8 cellular contexts compared by ENCODE assay signal in the genomic region with DNA sequence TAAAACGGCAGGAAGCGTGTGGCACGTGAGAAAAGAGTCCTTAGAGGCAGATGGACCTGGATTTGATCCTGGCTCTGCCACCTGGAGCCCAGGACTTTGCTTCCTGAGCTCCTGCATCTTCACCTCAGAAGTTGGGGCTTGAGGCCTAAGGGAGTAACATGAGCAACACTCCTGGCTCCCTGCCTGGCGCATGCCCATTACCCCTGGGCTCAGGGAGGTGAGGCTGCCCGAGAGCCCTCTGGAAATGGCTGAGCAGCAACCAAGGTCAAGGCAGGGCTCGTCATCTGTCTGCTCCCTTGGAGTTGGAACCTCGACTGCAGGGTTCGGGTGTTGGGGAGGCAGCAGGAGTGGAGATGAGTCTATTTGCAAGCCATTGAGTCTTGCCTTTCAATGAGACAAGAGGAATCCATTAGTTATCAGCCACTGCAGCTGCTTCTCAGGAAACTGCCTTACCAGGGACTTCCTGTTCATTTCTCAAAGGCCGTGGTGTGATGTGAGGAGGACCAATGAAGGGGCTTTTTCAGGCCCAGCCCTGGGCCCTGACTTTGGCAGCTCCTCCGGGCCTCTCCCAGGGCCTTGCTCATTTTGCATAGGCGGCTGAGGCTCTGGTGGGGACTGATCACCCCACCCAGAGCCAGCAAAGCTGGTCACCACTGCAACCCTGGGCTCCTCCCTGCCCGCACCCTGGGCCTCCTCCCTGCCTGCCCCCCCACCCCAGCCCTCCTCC. TPM values are rescaled to one million over a fixed set of nuclear protein-coding genes. Genes with fewer than 3 reads are reported as not detected.
DNase-seq lines count a peak whose midpoint lies in the region; ATAC-seq and TF ChIP-seq lines count a peak whose summit lies in the region.

No MANE protein-coding gene starts in this region.

- H3K4me1 Mint-ChIP-seq in memory B cell = peaks cover 6% of the 10 kb centered on the region

- peaks cover 16% of the 10 kb centered on the region for H3K27me3 Mint-ChIP-seq in memory B cell

- H3K36me3 Mint-ChIP-seq in memory B cell = no peaks in the 10 kb centered on the region

- H3K9me3 ChIP-seq in SK-N-SH = no peaks in the 10 kb centered on the region
- no peaks in the 10 kb centered on the region for H3K9me3 ChIP-seq in tibial nerve

- H3F3A ChIP-seq in SK-N-SH (replicated peaks; ENCODE audit: insufficient read depth) = no peaks in the 10 kb centered on the region

- TF ChIP-seq CTCF in GM20000 (IDR thresholded peaks at IDR 0.05; ENCODE audit: extremely low read depth, missing control alignments) (no peak), SK-N-SH (IDR thresholded peaks at IDR 0.05) (no peak), tibial nerve (IDR thresholded peaks at IDR 0.05) (no peak)

- no peak overlapping the region for H3K4me2 ChIP-seq in SK-N-SH

- no peaks in the 10 kb centered on the region for H3K9me2 ChIP-seq in SK-N-SH

- no peaks in the 10 kb centered on the region for H3K27me3 ChIP-seq in SK-N-SH (ENCODE audit: insufficient read depth)
- no peaks in the 10 kb centered on the region for H3K27me3 ChIP-seq in tibial nerve

- peaks cover under 1 to 18% of the 10 kb centered on the region in 2 experiments for H3K36me3 ChIP-seq in SK-N-SH (replicated peaks in 1 of 2; ENCODE audit: control insufficient read depth in 1 of 2, insufficient read depth in 2 of 2, low read length in 1 of 2)
- H3K36me3 ChIP-seq in tibial nerve = peaks cover 0 to 17% (median 0%) of the 10 kb centered on the region in 3 donors

- TF ChIP-seq POLR2A in tibial nerve (IDR thresholded peaks at IDR 0.05) = no peak

- peaks cover 32 to 54% of the 10 kb centered on the region in 2 experiments; a peak in 3 of 4 replicates for H3K4me1 ChIP-seq in SK-N-SH (ENCODE audit: control insufficient read depth in 1 of 2, insufficient read depth in 2 of 2, low read depth in 1 of 2, low read length in 1 of 2)
- H3K4me1 ChIP-seq in tibial nerve = peaks cover 0 to 75% (median 36%) of the 10 kb centered on the region in 4 donors

- POLR2A ChIA-PET in SK-N-SH (lab: Yijun Ruan, JAX) = interaction anchor here (1.0 kb wide), 1 partner anchor 18 kb away, joined by 3 read pairs; a partner anchor contains a TSS

- H3K27ac Mint-ChIP-seq in memory B cell = peak overlapping the region; percentile 36

- H2AFZ ChIP-seq in SK-N-SH (ENCODE audit: low read depth) = no peak overlapping the region

- WGBS in SK-N-SH (ENCODE audit: low lambda C conversion rate) = 81% methylated on average over 6 of the region's 12 CpGs
- 20 to 21% methylated on average over 10 to 11 of the region's 12 CpGs for WGBS in tibial nerve, 2 donors

- no peak for TF ChIP-seq RAD21 in SK-N-SH (IDR thresholded peaks at IDR 0.05; ENCODE audit: low read length)

- peak; percentile 79 for ATAC-seq in HG03565 (IDR thresholded peaks at IDR 0.05; ENCODE audit: unreplicated experiment)
- ATAC-seq in memory B cell (ENCODE audit: low read depth) = peak; percentile 91

- H3K79me2 ChIP-seq in SK-N-SH (ENCODE audit: insufficient read depth) = peaks cover 40% of the 10 kb centered on the region

- DNase-seq in GM20000 (ENCODE audit: low spot score) (peak; percentile 86), SK-N-SH (peak; percentile 27), memory B cell (ENCODE audit: low spot score in 2 of 2) (peak; percentile 15 to 29), tibial nerve (ENCODE audit: low spot score in 2 of 2) (peak in 1 of 2 donors; percentile 35), NCI-H524 treated with DMSO at 0.1 percent for 48 hours (lab: John Stamatoyannopoulos, UW) (no peak)

- H3K27ac ChIP-seq in SK-N-SH (ENCODE audit: low read depth in 2 of 2, low read length in 1 of 2) (peak overlapping the region; percentile 24 to 47; a peak in 2 of 4 replicates), cingulate gyrus (ENCODE audit: low read depth, low read length) (peak overlapping the region; percentile 65), tibial nerve (peak overlapping the region; percentile 62 to 86 (median 74))

- H3K9me3 Mint-ChIP-seq in memory B cell = no peaks in the 10 kb centered on the region

- TF ChIP-seq EP300 in SK-N-SH (IDR thresholded peaks at IDR 0.05; ENCODE audit: borderline replicate concordance in 1 of 2, low read depth in 1 of 2, low read length in 1 of 2) (no peak), tibial nerve (IDR thresholded peaks at IDR 0.05) (peak in 1 of 2 donors; percentile 31)

- peak overlapping the region; percentile 12; the same call in 1 of the 2 replicates for H3K4me3 ChIP-seq in GM08714 (ENCODE audit: low read length)
- H3K4me3 ChIP-seq in SK-N-SH (ENCODE audit: low read depth in 2 of 2, low read length in 1 of 2) = no peak overlapping the region
- no peak overlapping the region for H3K4me3 ChIP-seq in tibial nerve

- CTCF ChIA-PET in SK-N-SH (lab: Yijun Ruan, JAX) = interaction anchor here (1.5 to 2.3 kb wide), 3 partner anchors 63 to 273 kb away, joined by 4 to 7 read pairs (median 7); no protein-coding TSS in a partner anchor

- no peak overlapping the region for H3K9ac ChIP-seq in SK-N-SH

- H3K4me3 Mint-ChIP-seq in memory B cell = no peak overlapping the region

- no peaks in the 10 kb centered on the region; the same call in 1 of the 2 replicates for H4K20me1 ChIP-seq in SK-N-SH (ENCODE audit: insufficient read depth)

TF ChIP-seq in SK-N-SH, 30 proteins besides CTCF, POLR2A, EP300 and RAD21 (continues in another document):
- TF ChIP-seq ELF1 (IDR thresholded peaks at IDR 0.05) (no peak), SIN3A (IDR thresholded peaks at IDR 0.05; ENCODE audit: borderline replicate concordance, low read depth, low read length) (no peak), RCOR1 (IDR thresholded peaks at IDR 0.05; ENCODE audit: low read length) (no peak), SMC3 (IDR thresholded peaks at IDR 0.05; ENCODE audit: low read depth, low read length) (no peak), RFX5 (IDR thresholded peaks at IDR 0.05; ENCODE audit: low read length) (no peak), GATA2 (CRISPR knock-in tag; IDR thresholded peaks at IDR 0.05) (no peak), FOXM1 (IDR thresholded peaks at IDR 0.05; ENCODE audit: low read depth) (no peak)
- TF ChIP-seq, protein P1, sequence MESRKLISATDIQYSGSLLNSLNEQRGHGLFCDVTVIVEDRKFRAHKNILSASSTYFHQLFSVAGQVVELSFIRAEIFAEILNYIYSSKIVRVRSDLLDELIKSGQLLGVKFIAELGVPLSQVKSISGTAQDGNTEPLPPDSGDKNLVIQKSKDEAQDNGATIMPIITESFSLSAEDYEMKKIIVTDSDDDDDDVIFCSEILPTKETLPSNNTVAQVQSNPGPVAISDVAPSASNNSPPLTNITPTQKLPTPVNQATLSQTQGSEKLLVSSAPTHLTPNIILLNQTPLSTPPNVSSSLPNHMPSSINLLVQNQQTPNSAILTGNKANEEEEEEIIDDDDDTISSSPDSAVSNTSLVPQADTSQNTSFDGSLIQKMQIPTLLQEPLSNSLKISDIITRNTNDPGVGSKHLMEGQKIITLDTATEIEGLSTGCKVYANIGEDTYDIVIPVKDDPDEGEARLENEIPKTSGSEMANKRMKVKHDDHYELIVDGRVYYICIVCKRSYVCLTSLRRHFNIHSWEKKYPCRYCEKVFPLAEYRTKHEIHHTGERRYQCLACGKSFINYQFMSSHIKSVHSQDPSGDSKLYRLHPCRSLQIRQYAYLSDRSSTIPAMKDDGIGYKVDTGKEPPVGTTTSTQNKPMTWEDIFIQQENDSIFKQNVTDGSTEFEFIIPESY (IDR thresholded peaks at IDR 0.05; ENCODE audit: borderline replicate concordance, low read depth) = no peak
- TF ChIP-seq, protein P2, sequence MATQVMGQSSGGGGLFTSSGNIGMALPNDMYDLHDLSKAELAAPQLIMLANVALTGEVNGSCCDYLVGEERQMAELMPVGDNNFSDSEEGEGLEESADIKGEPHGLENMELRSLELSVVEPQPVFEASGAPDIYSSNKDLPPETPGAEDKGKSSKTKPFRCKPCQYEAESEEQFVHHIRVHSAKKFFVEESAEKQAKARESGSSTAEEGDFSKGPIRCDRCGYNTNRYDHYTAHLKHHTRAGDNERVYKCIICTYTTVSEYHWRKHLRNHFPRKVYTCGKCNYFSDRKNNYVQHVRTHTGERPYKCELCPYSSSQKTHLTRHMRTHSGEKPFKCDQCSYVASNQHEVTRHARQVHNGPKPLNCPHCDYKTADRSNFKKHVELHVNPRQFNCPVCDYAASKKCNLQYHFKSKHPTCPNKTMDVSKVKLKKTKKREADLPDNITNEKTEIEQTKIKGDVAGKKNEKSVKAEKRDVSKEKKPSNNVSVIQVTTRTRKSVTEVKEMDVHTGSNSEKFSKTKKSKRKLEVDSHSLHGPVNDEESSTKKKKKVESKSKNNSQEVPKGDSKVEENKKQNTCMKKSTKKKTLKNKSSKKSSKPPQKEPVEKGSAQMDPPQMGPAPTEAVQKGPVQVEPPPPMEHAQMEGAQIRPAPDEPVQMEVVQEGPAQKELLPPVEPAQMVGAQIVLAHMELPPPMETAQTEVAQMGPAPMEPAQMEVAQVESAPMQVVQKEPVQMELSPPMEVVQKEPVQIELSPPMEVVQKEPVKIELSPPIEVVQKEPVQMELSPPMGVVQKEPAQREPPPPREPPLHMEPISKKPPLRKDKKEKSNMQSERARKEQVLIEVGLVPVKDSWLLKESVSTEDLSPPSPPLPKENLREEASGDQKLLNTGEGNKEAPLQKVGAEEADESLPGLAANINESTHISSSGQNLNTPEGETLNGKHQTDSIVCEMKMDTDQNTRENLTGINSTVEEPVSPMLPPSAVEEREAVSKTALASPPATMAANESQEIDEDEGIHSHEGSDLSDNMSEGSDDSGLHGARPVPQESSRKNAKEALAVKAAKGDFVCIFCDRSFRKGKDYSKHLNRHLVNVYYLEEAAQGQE (IDR thresholded peaks at IDR 0.05; ENCODE audit: low read depth, low read length) = no peak

RNA-seq across cellular contexts. Expression of a gene that starts 6.3 kb away (rescaled TPM):
- polyA plus RNA-seq in SK-N-SH (2012; rRNA removed) = 67.8 and 77.1 TPM in 2 replicates
- 35.0 and 46.7 TPM in 2 replicates for polyA plus RNA-seq in SK-N-SH (2012; cell fraction: cytosol; rRNA removed)
- polyA plus RNA-seq in SK-N-SH (2012; cell fraction: nucleus; rRNA removed) = 81.1 and 91.8 TPM in 2 replicates
- total RNA-seq in tibial nerve = 10 to 100 TPM; 17.4 to 59.2 (median 32.7) TPM

RNA-seq across cellular contexts. Expression of a gene that starts 17.6 kb away (rescaled TPM):
- polyA plus RNA-seq in SK-N-SH (2012; rRNA removed) = 20.6 and 26.4 TPM in 2 replicates
- polyA plus RNA-seq in SK-N-SH (2012; cell fraction: cytosol; rRNA removed) = 13.8 and 18.5 TPM in 2 replicates
- polyA plus RNA-seq in SK-N-SH (2012; cell fraction: nucleus; rRNA removed) = 17.8 and 27.8 TPM in 2 replicates
- total RNA-seq in tibial nerve = 10 to 100 TPM; 33.7 to 61.6 (median 47.0) TPM

RNA-seq across cellular contexts. Expression of a gene that starts 41.7 kb away (rescaled TPM):
- polyA plus RNA-seq in SK-N-SH (2012; rRNA removed) = 35.9 and 39.5 TPM in 2 replicates
- 33.0 and 38.9 TPM in 2 replicates for polyA plus RNA-seq in SK-N-SH (2012; cell fraction: cytosol; rRNA removed)
- polyA plus RNA-seq in SK-N-SH (2012; cell fraction: nucleus; rRNA removed) = 16.8 and 18.5 TPM in 2 replicates
- 10 to 100 TPM in 1 of 4 donors, 1 to 10 TPM in 3; 4.5 to 11.0 (median 4.6) TPM for total RNA-seq in tibial nerve

RNA-seq across cellular contexts. Expression of a gene that starts 42.0 kb away (rescaled TPM):
- 454 and 617 TPM in 2 replicates for polyA plus RNA-seq in SK-N-SH (2012; rRNA removed)
- 466 and 537 TPM in 2 replicates for polyA plus RNA-seq in SK-N-SH (2012; cell fraction: cytosol; rRNA removed)
- polyA plus RNA-seq in SK-N-SH (2012; cell fraction: nucleus; rRNA removed) = 90.9 and 135 TPM in 2 replicates
- total RNA-seq in tibial nerve = 10 to 100 TPM; 21.9 to 56.7 (median 45.2) TPM

RNA-seq across cellular contexts. Expression of a gene that starts 56.9 kb away (rescaled TPM):
- 93.3 and 116 TPM in 2 replicates for polyA plus RNA-seq in SK-N-SH (2012; rRNA removed)
- 20.9 and 32.5 TPM in 2 replicates for polyA plus RNA-seq in SK-N-SH (2012; cell fraction: cytosol; rRNA removed)
- 761 and 764 TPM in 2 replicates for polyA plus RNA-seq in SK-N-SH (2012; cell fraction: nucleus; rRNA removed)
- 100 to 1,000 TPM; 135 to 327 (median 205) TPM for total RNA-seq in tibial nerve
